16 cellular contexts compared by ENCODE assay signal in genomic region chr16:70740174-70740918, GRCh38. TPM values are rescaled to one million over a fixed set of nuclear protein-coding genes. Genes with fewer than 3 reads are reported as not detected.
A peak's percentile ranks its signal among the peaks of the same experiment; 100 is the strongest.
DNase-seq lines count a peak whose midpoint lies in the region; ATAC-seq and TF ChIP-seq lines count a peak whose summit lies in the region.
"Had no signal": no experiment of that assay in that cellular context is flagged by ENCODE, and none has a peak within 500 bp of the region (broad histone marks: within the 10 kb centered on the region; RNA-seq: fewer than 3 reads in every experiment).

No MANE protein-coding gene starts in this region.

- H3K27ac ChIP-seq in BLaER1 (peak overlapping the region; percentile 93), IMR-90 (ENCODE audit: insufficient read depth, low read length) (peak overlapping the region; percentile 79), colonic mucosa (peak overlapping the region; percentile 7)
- H3K27ac ChIP-seq: VCaP had no signal

- H3K27me3 ChIP-seq in BLaER1 (no peaks in the 10 kb centered on the region), IMR-90 (ENCODE audit: control insufficient read depth, insufficient read depth, low read length) (no peaks in the 10 kb centered on the region), colonic mucosa (no peaks in the 10 kb centered on the region)

- peak overlapping the region; percentile 94 for H2BK20ac ChIP-seq in IMR-90 (ENCODE audit: low read depth, low read length)

- H2AFZ ChIP-seq in IMR-90 (replicated peaks; ENCODE audit: low read length, poor library complexity): peak overlapping the region; percentile 89

- peak overlapping the region; percentile 88; the same call in 1 of the 2 replicates for H3K56ac ChIP-seq in IMR-90 (ENCODE audit: extremely low read depth, insufficient read depth, low read length)

- no peaks in the 10 kb centered on the region for H4K20me1 ChIP-seq in BLaER1
- H4K20me1 ChIP-seq in IMR-90 (ENCODE audit: insufficient read depth, low read length): no peaks in the 10 kb centered on the region

- DNase-seq in IMR-90 (no peak), colonic mucosa (no peak), neural crest cell (ENCODE audit: low read depth, low spot score) (no peak), NCI-H146 (lab: John Stamatoyannopoulos, UW) (no peak), sciatic nerve (ENCODE audit: low spot score) (no peak)
- DNase-seq: central memory CD4-positive, alpha-beta T cell; left ventricle myocardium superior; NCI-H1048; NCI-H510A; SHP77 had no signal

- peak overlapping the region; percentile 93 for H4K91ac ChIP-seq in IMR-90 (ENCODE audit: insufficient read depth, low read depth, low read length)

- no peak for TF ChIP-seq RAD21 in IMR-90 (IDR thresholded peaks at IDR 0.05; ENCODE audit: low read length)

- H3K4me1 ChIP-seq in BLaER1 (peaks cover 96% of the 10 kb centered on the region), IMR-90 (ENCODE audit: control insufficient read depth, insufficient read depth, low read length) (peaks cover 54% of the 10 kb centered on the region), colonic mucosa (peaks cover 7% of the 10 kb centered on the region)

- TF ChIP-seq CTCF in IMR-90 (conservative IDR thresholded peaks at IDR 0.05; ENCODE audit: low read depth, low read length) (no peak), colonic mucosa (IDR thresholded peaks at IDR 0.05) (no peak), neural crest cell (conservative IDR thresholded peaks at IDR 0.05) (no peak)

- H3K4me1 Mint-ChIP-seq in neural crest cell: peaks cover 22% of the 10 kb centered on the region

- in situ Hi-C loops in IMR-90 (cut with MboI; ENCODE audit: low sequenced_read_pairs): no loop called here

- no peak overlapping the region for H3K4me3 Mint-ChIP-seq in neural crest cell

- BruUV-seq in IMR-90 (replicated peaks; lab: Mats Ljungman, UMichigan): no TSS peak

- peak overlapping the region; percentile 75 for H3K27ac Mint-ChIP-seq in neural crest cell (ENCODE audit: unreplicated experiment)

- H3K9ac ChIP-seq in BLaER1 (peak overlapping the region; percentile 82), IMR-90 (ENCODE audit: low read depth, low read length) (0 out of 2 replicates have a peak overlapping the region, but pooled peaks have one; percentile 25), colonic mucosa (ENCODE audit: low read depth in 2 of 2, low read length in 2 of 2) (no peak overlapping the region)

- H3K36me3 ChIP-seq in BLaER1 (peaks cover 28% of the 10 kb centered on the region), IMR-90 (ENCODE audit: control insufficient read depth, insufficient read depth, low read length) (peaks cover 8% of the 10 kb centered on the region; the same call in 1 of the 2 replicates), colonic mucosa (no peaks in the 10 kb centered on the region)

- H4K5ac ChIP-seq in IMR-90 (ENCODE audit: low read depth, low read length): peak overlapping the region; percentile 53

- peak overlapping the region; percentile 86 to 96 for H4K8ac ChIP-seq in IMR-90 (ENCODE audit: low read depth in 2 of 2, low read length in 2 of 2)

- POLR2A ChIA-PET in IMR-90 (lab: Charles Lee; ENCODE audit: unreplicated experiment): no interaction called here

- peak overlapping the region; percentile 99 for H3K4ac ChIP-seq in IMR-90 (ENCODE audit: low read depth, low read length)

- H3K79me1 ChIP-seq in IMR-90 (ENCODE audit: low read depth in 1 of 2, low read length in 2 of 2): peaks cover 0 to 62% of the 10 kb centered on the region in 2 experiments; a peak in 2 of 4 replicates

- TF ChIP-seq POLR2A in IMR-90 (IDR thresholded peaks at IDR 0.05; ENCODE audit: low read depth, low read length): no peak

- H3K4me3 ChIP-seq in BLaER1 (peak overlapping the region; percentile 13), IMR-90 (ENCODE audit: insufficient read depth, low read depth, low read length) (no peak overlapping the region), colonic mucosa (no peak overlapping the region)

- peak overlapping the region; percentile 95; the same call in 2 of the 3 replicates for H2BK15ac ChIP-seq in IMR-90 (ENCODE audit: low read depth, low read length)

- CTCF ChIA-PET in IMR-90 (lab: Yijun Ruan, JAX): interaction anchor here (1.0 kb wide), 2 partner anchors 30 to 31 kb away, joined by 3 read pairs; no protein-coding TSS in a partner anchor

- H2AK5ac ChIP-seq in IMR-90 (ENCODE audit: low read depth, low read length): peak overlapping the region; percentile 100

- peak overlapping the region; percentile 86 for H2BK5ac ChIP-seq in IMR-90 (ENCODE audit: low read depth, low read length, poor library complexity, severe bottlenecking)

- no peaks in the 10 kb centered on the region for H3K27me3 Mint-ChIP-seq in neural crest cell (ENCODE audit: low read depth)

- peak overlapping the region; percentile 99 for H2BK120ac ChIP-seq in IMR-90 (ENCODE audit: low read depth, low read length)

- H3K9me3 ChIP-seq in BLaER1: peaks cover 17% of the 10 kb centered on the region
- H3K9me3 ChIP-seq in IMR-90 (ENCODE audit: control insufficient read depth, insufficient read depth, low read length): no peaks in the 10 kb centered on the region
- no peaks in the 10 kb centered on the region for H3K9me3 ChIP-seq in colonic mucosa

- peak overlapping the region; percentile 98 for H3K14ac ChIP-seq in IMR-90 (replicated peaks; ENCODE audit: low read depth, low read length)

- H3K23ac ChIP-seq in IMR-90 (ENCODE audit: low read depth, low read length): peak overlapping the region; percentile 81

- H2AK9ac ChIP-seq in IMR-90 (replicated peaks; ENCODE audit: low read depth, low read length, poor library complexity): peak overlapping the region; percentile 98

- peak overlapping the region; percentile 92 for H3K4me2 ChIP-seq in BLaER1
- no peak overlapping the region for H3K4me2 ChIP-seq in IMR-90 (ENCODE audit: low read depth, low read length)

- H3K36me3 Mint-ChIP-seq in neural crest cell (ENCODE audit: low read depth): peaks cover 17% of the 10 kb centered on the region

- intact Hi-C loops in IMR-90 (cut with micrococcal nuclease) (no loop called here), colonic mucosa (cut with DNase I) (no loop called here), sciatic nerve (cut with DNase I) (no loop called here)

- dilution Hi-C loops in IMR-90 (cut with HindIII; ENCODE audit: low sequenced_read_pairs, unreplicated experiment): no loop called here

- 75% methylated on average over 8 of the region's 16 CpGs; no CpG with 5 or more reads in 1 of the 2 experiments for WGBS in IMR-90 (ENCODE audit: extremely low coverage in 2 of 2, insufficient read length in 1 of 2), 2 experiments

- peaks cover 42% of the 10 kb centered on the region for H3K9me1 ChIP-seq in IMR-90 (ENCODE audit: insufficient read depth, low read length)

- peak overlapping the region; percentile 52 for H3K18ac ChIP-seq in IMR-90 (ENCODE audit: low read depth, low read length)

- H3K9me3 Mint-ChIP-seq in neural crest cell: peaks cover 2% of the 10 kb centered on the region
- H3K9me3 Mint-ChIP-seq: activated T-cell treated with anti-CD3 and anti-CD28 coated beads, Interleukin-2, amount 50 U/mL, for 72 hours had no signal

- no peak for ATAC-seq in IMR-90 (ENCODE audit: low read depth)
- ATAC-seq in sciatic nerve: no peak
- no peak for ATAC-seq in HG03565 (IDR thresholded peaks at IDR 0.05; ENCODE audit: unreplicated experiment)
- ATAC-seq in GM21529 (IDR thresholded peaks at IDR 0.05; ENCODE audit: unreplicated experiment): no peak
- ATAC-seq: activated T-cell treated with anti-CD3 and anti-CD28 coated beads, Interleukin-2, amount 50 U/mL, for 72 hours; HCT116; left ventricle myocardium superior had no signal

TF ChIP-seq in IMR-90, 13 proteins besides CTCF, POLR2A, EP300 and RAD21:
- TF ChIP-seq NFE2L2 (IDR thresholded peaks at IDR 0.05; ENCODE audit: low read depth, low read length) (no peak), CHD1 (IDR thresholded peaks at IDR 0.05; ENCODE audit: low read depth, low read length) (no peak), CEBPB (IDR thresholded peaks at IDR 0.05; ENCODE audit: low read depth, low read length) (no peak), BHLHE40 (IDR thresholded peaks at IDR 0.05; ENCODE audit: low read depth, low read length) (no peak), RFX5 (IDR thresholded peaks at IDR 0.05; ENCODE audit: low read depth, low read length) (no peak), FOS (IDR thresholded peaks at IDR 0.05; ENCODE audit: low read depth, low read length) (no peak), MAZ (IDR thresholded peaks at IDR 0.05; ENCODE audit: borderline replicate concordance, low read depth, low read length) (no peak), RCOR1 (IDR thresholded peaks at IDR 0.05; ENCODE audit: insufficient replicate concordance, low read length) (no peak), MAFK (IDR thresholded peaks at IDR 0.05; ENCODE audit: low read depth, low read length) (no peak)
- TF ChIP-seq, protein P1, sequence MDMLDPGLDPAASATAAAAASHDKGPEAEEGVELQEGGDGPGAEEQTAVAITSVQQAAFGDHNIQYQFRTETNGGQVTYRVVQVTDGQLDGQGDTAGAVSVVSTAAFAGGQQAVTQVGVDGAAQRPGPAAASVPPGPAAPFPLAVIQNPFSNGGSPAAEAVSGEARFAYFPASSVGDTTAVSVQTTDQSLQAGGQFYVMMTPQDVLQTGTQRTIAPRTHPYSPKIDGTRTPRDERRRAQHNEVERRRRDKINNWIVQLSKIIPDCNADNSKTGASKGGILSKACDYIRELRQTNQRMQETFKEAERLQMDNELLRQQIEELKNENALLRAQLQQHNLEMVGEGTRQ (IDR thresholded peaks at IDR 0.05; ENCODE audit: low read depth, low read length): no peak
- TF ChIP-seq, protein P2, sequence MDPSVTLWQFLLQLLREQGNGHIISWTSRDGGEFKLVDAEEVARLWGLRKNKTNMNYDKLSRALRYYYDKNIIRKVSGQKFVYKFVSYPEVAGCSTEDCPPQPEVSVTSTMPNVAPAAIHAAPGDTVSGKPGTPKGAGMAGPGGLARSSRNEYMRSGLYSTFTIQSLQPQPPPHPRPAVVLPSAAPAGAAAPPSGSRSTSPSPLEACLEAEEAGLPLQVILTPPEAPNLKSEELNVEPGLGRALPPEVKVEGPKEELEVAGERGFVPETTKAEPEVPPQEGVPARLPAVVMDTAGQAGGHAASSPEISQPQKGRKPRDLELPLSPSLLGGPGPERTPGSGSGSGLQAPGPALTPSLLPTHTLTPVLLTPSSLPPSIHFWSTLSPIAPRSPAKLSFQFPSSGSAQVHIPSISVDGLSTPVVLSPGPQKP (IDR thresholded peaks at IDR 0.05; ENCODE audit: borderline replicate concordance, low read depth, low read length): no peak

RNA-seq across cellular contexts. Expression of gene MTSS2, which starts 54.5 kb away (rescaled TPM):
- total RNA-seq in IMR-90 (2012; rRNA removed) (8.9 and 9.1 TPM in 2 replicates), colonic mucosa (10 to 100 TPM; 15.5 to 25.3 TPM), neural crest cell (93.3 and 95.0 TPM in 2 replicates), sciatic nerve (75.9 TPM)
- polyA plus RNA-seq in IMR-90 (2012; rRNA removed): 86.2 and 108 TPM in 2 replicates
- polyA plus RNA-seq in IMR-90 (2012; cell fraction: cytosol; rRNA removed): 69.9 and 88.4 TPM in 2 replicates
- polyA plus RNA-seq in IMR-90 (2012; cell fraction: nucleus; rRNA removed; ENCODE audit: low replicate concordance): 148 and 251 TPM in 2 replicates

Comparison
In these comparisons a context has a peak if more than half of its experiments do, and no peak if none do; other contexts are left out.
1. H3K27ac ChIP-seq: peak in every context shown above with its lines; median percentile 93 in BLaER1; 79 in IMR-90; 7 in colonic mucosa.
2. H3K9ac ChIP-seq: peak in BLaER1 (single experiment) and IMR-90 (single experiment); none in colonic mucosa (0 of 2).